In genomic region chr11:3159296-3160190, GRCh38 we compare ENCODE assay signal across 9 cellular contexts. TPM values are rescaled to one million over a fixed set of nuclear protein-coding genes. Genes with fewer than 3 reads are reported as not detected.
A peak's percentile ranks its signal among the peaks of the same experiment; 100 is the strongest.
DNase-seq lines count a peak whose midpoint lies in the region; ATAC-seq and TF ChIP-seq lines count a peak whose summit lies in the region.
"Had no signal": no experiment of that assay in that cellular context is flagged by ENCODE, and none has a peak within 500 bp of the region (broad histone marks: within the 10 kb centered on the region; RNA-seq: fewer than 3 reads in every experiment).

No MANE protein-coding gene starts in this region.

- H3K36me3 ChIP-seq in skeletal muscle satellite cell (ENCODE audit: insufficient read depth, low read length): no peaks in the 10 kb centered on the region

- no peaks in the 10 kb centered on the region for H3K27me3 ChIP-seq in layer of hippocampus (ENCODE audit: control insufficient read depth, insufficient read depth, low read length)
- no peaks in the 10 kb centered on the region for H3K27me3 ChIP-seq in skeletal muscle satellite cell (ENCODE audit: control insufficient read depth, insufficient read depth, low read length)

- H3K4me2 ChIP-seq in skeletal muscle satellite cell (ENCODE audit: low read length): peak overlapping the region; percentile 97

- H3K9ac ChIP-seq in skeletal muscle satellite cell (ENCODE audit: low read depth, low read length): peak overlapping the region; percentile 59

- ATAC-seq in HG02970 (IDR thresholded peaks at IDR 0.05; ENCODE audit: low FRiP score, unreplicated experiment): no peak
- ATAC-seq: T-cell had no signal

- H3K9me3 ChIP-seq in skeletal muscle satellite cell (replicated peaks; ENCODE audit: low read length): no peaks in the 10 kb centered on the region

- no peak for TF ChIP-seq CTCF in HFF-Myc (IDR thresholded peaks at IDR 0.05; ENCODE audit: low read depth, low read length, missing control alignments)
- TF ChIP-seq CTCF in cardiac fibroblast (IDR thresholded peaks at IDR 0.05; ENCODE audit: low read depth, low read length): no peak

- peak overlapping the region; percentile 51 for H3K4me3 ChIP-seq in HFF-Myc (replicated peaks; ENCODE audit: low read depth, low read length)
- peak overlapping the region; percentile 51 to 57 for H3K4me3 ChIP-seq in cardiac fibroblast (replicated peaks in 1 of 2; ENCODE audit: low read depth in 2 of 2, low read length in 2 of 2)
- peak overlapping the region; percentile 75 for H3K4me3 ChIP-seq in skeletal muscle satellite cell (ENCODE audit: low read length)

- H3K4me1 ChIP-seq in skeletal muscle satellite cell (ENCODE audit: control insufficient read depth, insufficient read depth, low read length): peaks cover 62% of the 10 kb centered on the region

- peak overlapping the region; percentile 77 for H3K27ac ChIP-seq in layer of hippocampus (ENCODE audit: low read depth, low read length)

- DNase-seq in HFF-Myc (ENCODE audit: extremely low read depth, low read depth): no peak
- no peak for DNase-seq in cardiac fibroblast (ENCODE audit: low read depth in 2 of 2)
- no peak for DNase-seq in mesenteric fat pad (ENCODE audit: low spot score)
- no peak for DNase-seq in NCI-H2227 (lab: John Stamatoyannopoulos, UW; ENCODE audit: unreplicated experiment)
- DNase-seq in HUDEP-2 (lab: John Stamatoyannopoulos, UW; ENCODE audit: unreplicated experiment in 76 of 76): no peak

RNA-seq across cellular contexts. Expression of gene OSBPL5, which starts 5.6 kb away (rescaled TPM):
- 35.0 and 37.1 TPM in 2 replicates for total RNA-seq in skeletal muscle satellite cell (2012; rRNA removed)
- total RNA-seq in mesenteric fat pad: 41.4 TPM

RNA-seq across cellular contexts. Expression of gene MRGPRG, which starts 59.1 kb away (rescaled TPM):
- not detected in 2 replicates for total RNA-seq in skeletal muscle satellite cell (2012; rRNA removed)
- total RNA-seq in mesenteric fat pad: not detected
- total RNA-seq: T-cell had no signal
